27 cellular contexts compared by ENCODE assay signal in the genomic region with DNA sequence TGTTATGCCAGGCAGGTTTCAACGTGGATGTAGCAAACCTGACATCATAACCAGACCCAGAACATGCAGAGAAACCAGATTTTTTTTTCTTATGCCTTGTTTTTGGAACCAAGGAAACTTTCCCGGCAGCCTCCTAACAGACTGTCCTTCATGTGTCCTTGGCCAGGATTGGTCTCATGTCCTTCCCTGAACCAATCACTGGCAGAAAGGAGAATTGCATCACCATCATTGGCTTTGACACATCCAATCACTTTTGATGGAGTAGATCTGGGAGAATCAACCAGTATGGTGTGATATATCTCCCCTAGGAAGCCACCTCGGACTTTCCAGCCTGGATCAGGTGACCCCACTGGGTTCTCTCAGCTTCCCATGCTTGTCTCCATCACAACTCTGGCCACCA.
"Had no signal": no experiment of that assay in that cellular context is flagged by ENCODE, and none has a peak within 500 bp of the region (broad histone marks: within the 10 kb centered on the region; RNA-seq: fewer than 3 reads in every experiment).

No MANE protein-coding gene starts in this region.

- FAIRE-seq: urothelium cell line had no signal

- H3K4me3 ChIP-seq: stomach, suprapubic skin, testis, thoracic aorta, thyroid gland, tibial artery, tibial nerve, transverse colon, upper lobe of left lung, upper lobe of right lung, uterus, vagina had no signal

- H3K4me1 ChIP-seq: stomach, suprapubic skin, testis, tibial artery, tibial nerve, transverse colon, upper lobe of left lung, upper lobe of right lung, uterus, vagina had no signal

- H3K27ac ChIP-seq: stomach, suprapubic skin, testis, thoracic aorta, thyroid gland, tibial artery, tibial nerve, transverse colon, upper lobe of left lung, upper lobe of right lung, uterus, vagina had no signal

- H3K36me3 ChIP-seq: stomach, suprapubic skin, thoracic aorta, thyroid gland, tibial artery, tibial nerve, transverse colon, upper lobe of left lung, upper lobe of right lung, uterus, vagina had no signal

- H3K9me3 ChIP-seq: stomach, suprapubic skin, testis, thoracic aorta, thyroid gland, tibial artery, tibial nerve, transverse colon, upper lobe of left lung, upper lobe of right lung, uterus, vagina had no signal

- ATAC-seq: stimulated activated effector memory CD8-positive, alpha-beta T cell treated with anti-CD3 and anti-CD28 coated beads, Interleukin-12 subunit alpha, Interleukin-12 subunit beta, amount 100 ng/mL, for 72 hours; stimulated activated memory B cell treated with anti-CD40 and anti-IgM and Interleukin-4, amounts not matched to agents 10 μg/mL and 1 μg/mL and 100 μg/mL, for 72 hours; stimulated activated naive B cell treated with anti-CD40 and anti-IgM and Interleukin-4, amounts not matched to agents 10 μg/mL and 1 μg/mL and 100 μg/mL, for 72 hours; stimulated activated naive CD8-positive, alpha-beta T cell treated with anti-CD3 and anti-CD28 coated beads, Interleukin-15, amount 100 ng/mL, for 72 hours; stimulated activated naive CD8-positive, alpha-beta T cell treated with anti-CD3 and anti-CD28 coated beads, Interleukin-15, Interleukin-2, amounts not matched to agents 100 U/mL and 50 U/mL, for 24 hours; upper lobe of right lung had no signal

- DNase-seq: stimulated activated CD4-positive, alpha-beta T cell treated with anti-CD3 and anti-CD28 coated beads, Interleukin-2, amount 100 ng/mL, for 48 hours; stimulated activated CD4-positive, alpha-beta T cell treated with anti-CD3 and anti-CD28 coated beads, Interleukin-4, amount 100 ng/mL, for 1 hour; stimulated activated CD4-positive, alpha-beta T cell treated with anti-CD3 and anti-CD28 coated beads, Interleukin-4, amount 100 ng/mL, for 24 hours; stimulated activated CD4-positive, alpha-beta T cell treated with anti-CD3 and anti-CD28 coated beads, Interleukin-4, amount 100 ng/mL, for 4 hours; stimulated activated CD8-positive, alpha-beta memory T cell treated with anti-CD3 and anti-CD28 coated beads, Interleukin-4, amount 100 ng/mL, for 48 hours; stimulated activated naive B cell treated with anti-CD40 and anti-IgM and Interleukin-4, amounts not matched to agents 10 μg/mL and 1 μg/mL and 100 μg/mL, for 72 hours; stimulated activated naive CD4-positive, alpha-beta T cell; stimulated activated naive CD4-positive, alpha-beta T cell treated with Interleukin-2 at 50 U/mL for 16 hours; stimulated activated naive CD8-positive, alpha-beta T cell treated with anti-CD3 and anti-CD28 coated beads, Interleukin-15, amount 100 ng/mL, for 72 hours; stimulated activated naive CD8-positive, alpha-beta T cell treated with anti-CD3 and anti-CD28 coated beads, Interleukin-15, Interleukin-2, amounts not matched to agents 100 U/mL and 50 U/mL, for 24 hours; stomach; substantia nigra; testis; thyroid gland; tibial artery; transverse colon; trophoblast cell; upper lobe of left lung; upper lobe of right lung; uterus had no signal

- H3K27me3 ChIP-seq: testis, thyroid gland, tibial artery, tibial nerve, transverse colon, upper lobe of left lung, upper lobe of right lung, uterus, vagina had no signal
